In the genomic region with DNA sequence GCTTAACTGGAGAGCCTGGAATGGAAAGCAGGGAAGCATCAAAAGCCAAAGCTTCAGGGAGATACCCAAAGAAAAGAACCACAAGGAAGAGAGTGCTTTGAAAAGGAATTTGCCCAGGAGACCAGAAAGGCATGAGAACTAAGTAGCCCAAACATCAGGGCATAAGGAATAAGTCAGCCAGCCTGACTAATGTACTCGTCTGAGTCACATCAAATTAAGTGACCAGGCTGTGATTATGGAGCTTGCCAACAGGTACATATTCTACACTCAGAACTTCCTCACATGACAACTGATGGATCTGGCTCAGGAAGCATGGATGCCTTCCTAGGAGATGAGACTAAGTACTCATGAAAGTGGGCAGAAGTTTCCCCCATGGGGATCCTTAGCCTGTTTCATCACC, we compare ENCODE assay signal across 24 cellular contexts.
"Had no signal": no experiment of that assay in that cellular context is flagged by ENCODE, and none has a peak within 500 bp of the region (broad histone marks: within the 10 kb centered on the region; RNA-seq: fewer than 3 reads in every experiment).

No MANE protein-coding gene starts in this region.

- H3K4me1 Mint-ChIP-seq: mesothelial cell of epicardium; naive B cell; neural crest cell; stimulated activated effector memory CD8-positive, alpha-beta T cell treated with anti-CD3 and anti-CD28 coated beads, Interleukin-12 subunit alpha, Interleukin-12 subunit beta, amount 100 ng/mL, for 72 hours had no signal

- H3K4me1 ChIP-seq: gastrocnemius medialis, prostate gland, right atrium auricular region, stomach, thyroid gland had no signal

- H3K9me3 Mint-ChIP-seq: memory B cell; mesothelial cell of epicardium; natural killer cell treated with Interleukin-12 subunit alpha and Interleukin-12 subunit beta and Interleukin-15 and Interleukin-18, amount 100 ng/mL, for 72 hours; neural crest cell; stimulated activated effector memory CD8-positive, alpha-beta T cell treated with anti-CD3 and anti-CD28 coated beads, Interleukin-12 subunit alpha, Interleukin-12 subunit beta, amount 100 ng/mL, for 72 hours had no signal

- H3K9me3 ChIP-seq: gastrocnemius medialis, mucosa of descending colon, prostate gland, right atrium auricular region, stomach, thyroid gland had no signal

- H3K36me3 Mint-ChIP-seq: memory B cell; mesothelial cell of epicardium; naive B cell; natural killer cell treated with Interleukin-12 subunit alpha and Interleukin-12 subunit beta and Interleukin-15 and Interleukin-18, amount 100 ng/mL, for 72 hours; stimulated activated effector memory CD8-positive, alpha-beta T cell treated with anti-CD3 and anti-CD28 coated beads, Interleukin-12 subunit alpha, Interleukin-12 subunit beta, amount 100 ng/mL, for 72 hours had no signal

- DNase-seq: dermis blood vessel endothelial cell; effector memory CD4-positive, alpha-beta T cell; gastrocnemius medialis; head of caudate nucleus; mucosa of descending colon; naive B cell; nucleus accumbens; stimulated activated CD4-positive, alpha-beta T cell treated with anti-CD3 and anti-CD28 coated beads, Interleukin-2, amount 100 ng/mL, for 24 hours; stimulated activated CD4-positive, alpha-beta T cell treated with anti-CD3 and anti-CD28 coated beads, Interleukin-4, amount 100 ng/mL, for 24 hours; stimulated activated naive CD4-positive, alpha-beta T cell treated with Interleukin-2 at 50 U/mL for 16 hours; stomach; thyroid gland; trophoblast cell had no signal

- H3K27ac Mint-ChIP-seq: memory B cell; mesothelial cell of epicardium; naive B cell; natural killer cell treated with Interleukin-12 subunit alpha and Interleukin-12 subunit beta and Interleukin-15 and Interleukin-18, amount 100 ng/mL, for 72 hours; stimulated activated effector memory CD8-positive, alpha-beta T cell treated with anti-CD3 and anti-CD28 coated beads, Interleukin-12 subunit alpha, Interleukin-12 subunit beta, amount 100 ng/mL, for 72 hours had no signal

- H3K27me3 Mint-ChIP-seq: memory B cell had no signal

- H3K27me3 ChIP-seq: gastrocnemius medialis, right atrium auricular region, thyroid gland had no signal

- H3K4me3 Mint-ChIP-seq: memory B cell; mesothelial cell of epicardium; naive B cell; natural killer cell treated with Interleukin-12 subunit alpha and Interleukin-12 subunit beta and Interleukin-15 and Interleukin-18, amount 100 ng/mL, for 72 hours; neural crest cell; stimulated activated effector memory CD8-positive, alpha-beta T cell treated with anti-CD3 and anti-CD28 coated beads, Interleukin-12 subunit alpha, Interleukin-12 subunit beta, amount 100 ng/mL, for 72 hours had no signal

- H3K36me3 ChIP-seq: gastrocnemius medialis, prostate gland, right atrium auricular region, stomach, thyroid gland had no signal

- H3K27ac ChIP-seq: coronary artery, gastrocnemius medialis, prostate gland, right atrium auricular region, stomach, thyroid gland had no signal

- ATAC-seq: gastrocnemius medialis; left lobe of liver; mucosa of descending colon; sciatic nerve; stimulated activated effector memory CD8-positive, alpha-beta T cell treated with anti-CD3 and anti-CD28 coated beads, Interleukin-12 subunit alpha, Interleukin-12 subunit beta, amount 100 ng/mL, for 72 hours had no signal

- H3K4me3 ChIP-seq: coronary artery, gastrocnemius medialis, lung, mucosa of descending colon, prostate gland, right atrium auricular region, stomach, thyroid gland had no signal
